ENCODE assay signal across 8 cellular contexts in genomic region chr11:72039108-72039850, GRCh38. TPM values are rescaled to one million over a fixed set of nuclear protein-coding genes. Genes with fewer than 3 reads are reported as not detected.
DNase-seq lines count a peak whose midpoint lies in the region; ATAC-seq and TF ChIP-seq lines count a peak whose summit lies in the region.

No MANE protein-coding gene starts in this region.

- in situ Hi-C loops in GM13976 (cut with MboI; ENCODE audit: low sequenced_read_pairs, unreplicated experiment), result no loop called here

- H3K9me3 Mint-ChIP-seq in CD8-positive, alpha-beta T cell, result no peaks in the 10 kb centered on the region
- H3K9me3 Mint-ChIP-seq in Calu3 (ENCODE audit: low read depth, unreplicated experiment), result no peaks in the 10 kb centered on the region

- peak overlapping the region; percentile 73; the same call in 1 of the 2 replicates for H3K4me2 ChIP-seq in PC-9

- peaks cover 88% of the 10 kb centered on the region for H3K79me2 ChIP-seq in PC-9 (ENCODE audit: low read depth)

- H3K4me1 Mint-ChIP-seq in CD8-positive, alpha-beta T cell (ENCODE audit: low read depth), result peaks cover 45% of the 10 kb centered on the region
- peaks cover 27% of the 10 kb centered on the region for H3K4me1 Mint-ChIP-seq in Calu3 (ENCODE audit: low read depth, unreplicated experiment)

- no peaks in the 10 kb centered on the region for H3K9me3 ChIP-seq in CD8-positive, alpha-beta T cell (ENCODE audit: low read length)
- no peaks in the 10 kb centered on the region for H3K9me3 ChIP-seq in PC-9 (ENCODE audit: insufficient read depth, low read depth)

- CTCF ChIA-PET in CD8-positive, alpha-beta T cell (lab: Charles Lee), result interaction anchor here (1.0 to 5.4 kb wide), 6 partner anchors 10 to 105 kb away, joined by 3 to 58 read pairs (median 16); no protein-coding TSS in a partner anchor
- CTCF ChIA-PET in PC-9 (lab: Charles Lee), result interaction anchor here (0.7 to 1.9 kb wide), 3 partner anchors 14 to 115 kb away, joined by 3 to 6 read pairs (median 5); no protein-coding TSS in a partner anchor
- CTCF ChIA-PET in Calu3 (lab: Charles Lee), result interaction anchor here (0.7 to 1.6 kb wide), 7 partner anchors 8 to 392 kb away, joined by 3 to 4 read pairs (median 3); no protein-coding TSS in a partner anchor

- no peaks in the 10 kb centered on the region for H3K27me3 ChIP-seq in CD8-positive, alpha-beta T cell (ENCODE audit: insufficient read depth, low read length)
- no peaks in the 10 kb centered on the region for H3K27me3 ChIP-seq in PC-9 (ENCODE audit: insufficient read depth, low read depth)

- peak overlapping the region; percentile 93 for H3K27ac ChIP-seq in CD8-positive, alpha-beta T cell (ENCODE audit: low read depth, low read length)
- no peak overlapping the region for H3K27ac ChIP-seq in PC-9

- peaks cover 22% of the 10 kb centered on the region; the same call in 1 of the 2 replicates for H3F3A ChIP-seq in PC-9 (ENCODE audit: insufficient read depth, low read depth)

- no peak overlapping the region for H3K27ac Mint-ChIP-seq in CD8-positive, alpha-beta T cell
- H3K27ac Mint-ChIP-seq in Calu3 (ENCODE audit: unreplicated experiment), result no peak overlapping the region

- H3K4me3 ChIP-seq in CD8-positive, alpha-beta T cell (ENCODE audit: low read depth, low read length), result peak overlapping the region; percentile 82
- no peak overlapping the region for H3K4me3 ChIP-seq in PC-9

- POLR2A ChIA-PET in CD8-positive, alpha-beta T cell (lab: Charles Lee), result interaction anchor here (0.9 to 4.3 kb wide), 13 partner anchors 9 to 183 kb away, joined by 3 to 42 read pairs (median 5); partner anchors contain the start of genes LRRC51, NUMA1 and RNF121
- POLR2A ChIA-PET in PC-9 (lab: Charles Lee; ENCODE audit: unreplicated experiment), result interaction anchor here (0.5 to 0.6 kb wide), 2 partner anchors 21 to 72 kb away, joined by 3 to 6 read pairs; no protein-coding TSS in a partner anchor

- H3K4me1 ChIP-seq in CD8-positive, alpha-beta T cell (ENCODE audit: insufficient read depth, low read length), result peaks cover 69% of the 10 kb centered on the region
- peaks cover 12% of the 10 kb centered on the region for H3K4me1 ChIP-seq in PC-9 (replicated peaks; ENCODE audit: insufficient read depth)

- no peak overlapping the region for H2AFZ ChIP-seq in PC-9

- peaks cover 26% of the 10 kb centered on the region for H3K36me3 Mint-ChIP-seq in CD8-positive, alpha-beta T cell
- peaks cover 14% of the 10 kb centered on the region for H3K36me3 Mint-ChIP-seq in Calu3 (ENCODE audit: insufficient read depth, unreplicated experiment)

- TF ChIP-seq CTCF in CD8-positive, alpha-beta T cell (IDR thresholded peaks at IDR 0.05), result no peak
- TF ChIP-seq CTCF in PC-9 (conservative IDR thresholded peaks at IDR 0.05), result no peak
- no peak for TF ChIP-seq CTCF in GM13976 (IDR thresholded peaks at IDR 0.05; ENCODE audit: borderline replicate concordance, control extremely low read depth, extremely low read depth, insufficient read depth, missing control alignments)
- no peak for TF ChIP-seq CTCF in Calu3 (IDR thresholded peaks at IDR 0.05; ENCODE audit: unreplicated experiment)

- no peaks in the 10 kb centered on the region for H3K27me3 Mint-ChIP-seq in CD8-positive, alpha-beta T cell (ENCODE audit: low read depth)
- H3K27me3 Mint-ChIP-seq in Calu3 (ENCODE audit: unreplicated experiment), result no peaks in the 10 kb centered on the region

- no peak overlapping the region for H3K4me3 Mint-ChIP-seq in CD8-positive, alpha-beta T cell
- no peak overlapping the region for H3K4me3 Mint-ChIP-seq in Calu3 (ENCODE audit: low read depth, unreplicated experiment)

- no peaks in the 10 kb centered on the region for H3K36me3 ChIP-seq in CD8-positive, alpha-beta T cell (ENCODE audit: insufficient read depth, low read length)
- no peaks in the 10 kb centered on the region for H3K36me3 ChIP-seq in PC-9 (ENCODE audit: low read depth)

- DNase-seq in CD8-positive, alpha-beta T cell, result no peak
- DNase-seq in PC-9 (no peak), fibroblast of peridontal ligament (ENCODE audit: extremely low read depth) (peak; percentile 81), pons (ENCODE audit: low spot score) (peak; percentile 40), GM13976 (ENCODE audit: low spot score) (no peak), Calu3 (no peak)

- no TSS peak for BruUV-seq in PC-9 (replicated peaks; lab: Mats Ljungman, UMichigan)
- BruUV-seq in Calu3 (replicated peaks; lab: Mats Ljungman, UMichigan), result no TSS peak

- H4K20me1 ChIP-seq in PC-9 (ENCODE audit: insufficient read depth), result peaks cover 13% of the 10 kb centered on the region; the same call in 1 of the 2 replicates

- intact Hi-C loops in CD8-positive, alpha-beta T cell (cut with DNase I, micrococcal nuclease), result no loop called here
- intact Hi-C loops in PC-9 (cut with micrococcal nuclease; ENCODE audit: unreplicated experiment), result no loop called here
- intact Hi-C loops in Calu3 (cut with micrococcal nuclease; ENCODE audit: unreplicated experiment), result no loop called here

- no peak for ATAC-seq in CD8-positive, alpha-beta T cell
- ATAC-seq in HG03432 (IDR thresholded peaks at IDR 0.05; ENCODE audit: unreplicated experiment), result no peak
- no peak for ATAC-seq in GM19452 (IDR thresholded peaks at IDR 0.05; ENCODE audit: unreplicated experiment)

- H3K9me2 ChIP-seq in PC-9 (ENCODE audit: insufficient read depth), result no peaks in the 10 kb centered on the region

RNA-seq across cellular contexts. Expression of gene IL18BP, which starts 40.6 kb away (rescaled TPM):
- 10 to 100 TPM; 13.7 to 13.8 TPM for total RNA-seq in CD8-positive, alpha-beta T cell
- total RNA-seq in PC-9 (2021), result 16.9 and 17.9 TPM in 2 replicates
- total RNA-seq in Calu3 (2022), result 12.4 and 13.2 TPM in 2 replicates

RNA-seq across cellular contexts. Expression of gene NUMA1, which starts 41.1 kb away (rescaled TPM):
- total RNA-seq in CD8-positive, alpha-beta T cell, result 100 to 1,000 TPM; 171 to 174 TPM
- total RNA-seq in PC-9 (2021), result 221 and 267 TPM in 2 replicates
- total RNA-seq in Calu3 (2022), result 140 and 146 TPM in 2 replicates

RNA-seq across cellular contexts. Expression of gene LRRC51, which starts 41.4 kb away (rescaled TPM):
- 1 to 10 TPM; 1.1 to 1.3 TPM for total RNA-seq in CD8-positive, alpha-beta T cell
- 17.5 and 19.6 TPM in 2 replicates for total RNA-seq in PC-9 (2021)
- total RNA-seq in Calu3 (2022), result 8.5 and 11.0 TPM in 2 replicates

Comparison
In these comparisons a context has a peak if more than half of its experiments do, and no peak if none do; other contexts are left out.
1. DNase-seq: peak in fibroblast of peridontal ligament (single experiment) and pons (single experiment); none in CD8-positive, alpha-beta T cell (0 of 7), PC-9 (0 of 2), GM13976 (single experiment) and Calu3 (single experiment).